ENCODE assay signal across 22 cellular contexts in genomic region chr1:87757700-87758099, GRCh38.
A peak's percentile ranks its signal among the peaks of the same experiment; 100 is the strongest.
DNase-seq lines count a peak whose midpoint lies in the region; ATAC-seq, FAIRE-seq and TF ChIP-seq lines count a peak whose summit lies in the region.
"Had no signal": no experiment of that assay in that cellular context is flagged by ENCODE, and none has a peak within 500 bp of the region (broad histone marks: within the 10 kb centered on the region; RNA-seq: fewer than 3 reads in every experiment).

No MANE protein-coding gene starts in this region.

- no peak overlapping the region for H4K8ac ChIP-seq in trophoblast cell (ENCODE audit: low read depth, low read length)

- no peak for FAIRE-seq in kidney (lab: Jason Lieb, UNC)
- FAIRE-seq: D721Med, GM19239 had no signal

- intact Hi-C loops in esophagus squamous epithelium (cut with DNase I) (no loop called here), kidney (cut with DNase I) (no loop called here), tibial artery (cut with DNase I; ENCODE audit: low total_unique reads) (no loop called here), PC-9 (cut with micrococcal nuclease; ENCODE audit: unreplicated experiment) (no loop called here)
- intact Hi-C loops in activated CD4-positive, alpha-beta T cell treated with anti-CD3 and anti-CD28 coated beads, Interleukin-2, amount 10 ng/mL, durations not matched to agents 24 days and 14 days (cut with micrococcal nuclease) = no loop called here

- no peak for ATAC-seq in GM18502 (IDR thresholded peaks at IDR 0.05; ENCODE audit: poor library complexity, unreplicated experiment)
- ATAC-seq: CD8-positive, alpha-beta T cell; PC-3 had no signal

- H2BK12ac ChIP-seq in trophoblast cell (ENCODE audit: low read length) = peak overlapping the region; percentile 14

- H3K36me3 Mint-ChIP-seq in activated CD4-positive, alpha-beta T cell treated with anti-CD3 and anti-CD28 coated beads, Interleukin-2, amount 10 ng/mL, durations not matched to agents 24 days and 14 days (ENCODE audit: low read depth) = no peaks in the 10 kb centered on the region
- H3K36me3 Mint-ChIP-seq: CD8-positive, alpha-beta T cell had no signal

- H4K91ac ChIP-seq in trophoblast cell (ENCODE audit: low read depth, low read length) = no peak overlapping the region

- H4K12ac ChIP-seq in trophoblast cell (ENCODE audit: low read depth, low read length) = no peak overlapping the region

- no peak overlapping the region for H2BK120ac ChIP-seq in trophoblast cell (ENCODE audit: insufficient read depth, low read length, poor library complexity)

- peaks cover 2% of the 10 kb centered on the region for H3K79me1 ChIP-seq in trophoblast cell (ENCODE audit: low read length)

- no peaks in the 10 kb centered on the region for H3K9me2 ChIP-seq in PC-9 (ENCODE audit: insufficient read depth)

- no peak overlapping the region for H3K4me3 Mint-ChIP-seq in activated CD4-positive, alpha-beta T cell treated with anti-CD3 and anti-CD28 coated beads, Interleukin-2, amount 10 ng/mL, durations not matched to agents 24 days and 14 days
- H3K4me3 Mint-ChIP-seq: CD8-positive, alpha-beta T cell; H9 had no signal

- H4K20me1 ChIP-seq in PC-9 (ENCODE audit: insufficient read depth) = no peaks in the 10 kb centered on the region
- H4K20me1 ChIP-seq: BLaER1 treated with 17β-estradiol and CSF1 and Interleukin-3, amounts not matched to agents 10 nM and 100 nM had no signal

- H3K27ac Mint-ChIP-seq in activated CD4-positive, alpha-beta T cell treated with anti-CD3 and anti-CD28 coated beads, Interleukin-2, amount 10 ng/mL, durations not matched to agents 24 days and 14 days = no peak overlapping the region
- H3K27ac Mint-ChIP-seq: CD8-positive, alpha-beta T cell; H9 had no signal

- no peak for TF ChIP-seq POLR2A in esophagus squamous epithelium (IDR thresholded peaks at IDR 0.05)

- H3K9me3 ChIP-seq in esophagus squamous epithelium (no peaks in the 10 kb centered on the region), kidney (ENCODE audit: control insufficient read depth in 1 of 2, low read length in 2 of 2) (no peaks in the 10 kb centered on the region), trophoblast cell (ENCODE audit: insufficient read depth, low read depth, low read length) (no peaks in the 10 kb centered on the region), tibial artery (no peaks in the 10 kb centered on the region), PC-9 (ENCODE audit: insufficient read depth, low read depth) (no peaks in the 10 kb centered on the region)
- H3K9me3 ChIP-seq: BLaER1 treated with 17β-estradiol and CSF1 and Interleukin-3, amounts not matched to agents 10 nM and 100 nM had no signal

- TF ChIP-seq CTCF in esophagus squamous epithelium (IDR thresholded peaks at IDR 0.05) (no peak), kidney (IDR thresholded peaks at IDR 0.05; ENCODE audit: borderline replicate concordance, extremely low read depth, insufficient read depth) (no peak), tibial artery (IDR thresholded peaks at IDR 0.05) (no peak), PC-9 (conservative IDR thresholded peaks at IDR 0.05) (no peak)

- WGBS in esophagus squamous epithelium, 2 donors = 69 to 91% methylated on average over 9 of the region's 9 CpGs
- no CpG with 5 or more reads among the region's 9 CpGs for WGBS in trophoblast cell (ENCODE audit: extremely low coverage, insufficient coverage, insufficient read length)

- no peak overlapping the region for H3K4me2 ChIP-seq in trophoblast cell (ENCODE audit: low read length)
- H3K4me2 ChIP-seq in PC-9 = no peak overlapping the region
- H3K4me2 ChIP-seq: BLaER1 treated with 17β-estradiol and CSF1 and Interleukin-3, amounts not matched to agents 10 nM and 100 nM had no signal

- H2BK5ac ChIP-seq in trophoblast cell (ENCODE audit: low read depth, low read length, poor library complexity) = no peak overlapping the region

- no peak overlapping the region for H2AK5ac ChIP-seq in trophoblast cell (ENCODE audit: low read length)

- H3K4me1 ChIP-seq in esophagus squamous epithelium = peaks cover 0 to 6% (median 0%) of the 10 kb centered on the region in 3 donors
- H3K4me1 ChIP-seq in kidney (ENCODE audit: control insufficient read depth in 1 of 2, insufficient read depth in 1 of 2, low read depth in 1 of 2, low read length in 2 of 2) = no peaks in the 10 kb centered on the region
- H3K4me1 ChIP-seq in trophoblast cell (ENCODE audit: control insufficient read depth in 1 of 2, insufficient read depth in 2 of 2, low read length in 2 of 2) = no peaks in the 10 kb centered on the region
- peaks cover 0 to 6% (median 0%) of the 10 kb centered on the region in 4 donors for H3K4me1 ChIP-seq in tibial artery
- 0 out of 2 replicates have a peak, but pooled peaks cover 4% of the 10 kb centered on the region for H3K4me1 ChIP-seq in PC-9 (replicated peaks; ENCODE audit: insufficient read depth)
- H3K4me1 ChIP-seq: BLaER1 treated with 17β-estradiol and CSF1 and Interleukin-3, amounts not matched to agents 10 nM and 100 nM had no signal

- H3K9ac ChIP-seq in kidney (ENCODE audit: low read length in 2 of 2) (no peak overlapping the region), trophoblast cell (ENCODE audit: low read length) (no peak overlapping the region)
- H3K9ac ChIP-seq: BLaER1 treated with 17β-estradiol and CSF1 and Interleukin-3, amounts not matched to agents 10 nM and 100 nM had no signal

- H2AFZ ChIP-seq in trophoblast cell (ENCODE audit: insufficient read depth, low read length, poor library complexity) (no peak overlapping the region), PC-9 (no peak overlapping the region)

- H3K36me3 ChIP-seq in esophagus squamous epithelium = no peaks in the 10 kb centered on the region
- no peaks in the 10 kb centered on the region for H3K36me3 ChIP-seq in kidney (ENCODE audit: control insufficient read depth in 1 of 2, insufficient read depth in 2 of 2, low read length in 2 of 2)
- H3K36me3 ChIP-seq in trophoblast cell (ENCODE audit: control insufficient read depth in 1 of 2, insufficient read depth in 2 of 2, low read length in 2 of 2) = no peaks in the 10 kb centered on the region
- H3K36me3 ChIP-seq in tibial artery = no peaks in the 10 kb centered on the region
- no peaks in the 10 kb centered on the region for H3K36me3 ChIP-seq in PC-9 (ENCODE audit: low read depth)
- H3K36me3 ChIP-seq: BLaER1 treated with 17β-estradiol and CSF1 and Interleukin-3, amounts not matched to agents 10 nM and 100 nM had no signal

- H3K4me3 ChIP-seq in esophagus squamous epithelium (no peak overlapping the region), kidney (ENCODE audit: low read length in 2 of 2) (no peak overlapping the region), trophoblast cell (ENCODE audit: low read depth, low read length) (no peak overlapping the region), tibial artery (no peak overlapping the region), PC-9 (no peak overlapping the region)
- H3K4me3 ChIP-seq: BLaER1 treated with 17β-estradiol and CSF1 and Interleukin-3, amounts not matched to agents 10 nM and 100 nM had no signal

- H3K27ac ChIP-seq in esophagus squamous epithelium (peak overlapping the region in 3 of 4 donors; percentile 9 to 58 (median 55)), kidney (ENCODE audit: low read depth in 2 of 2, low read length in 2 of 2) (peak overlapping the region in 1 of 2 donors; percentile 47), trophoblast cell (ENCODE audit: low read depth, low read length) (no peak overlapping the region), tibial artery (peak overlapping the region; percentile 43 to 48), PC-9 (no peak overlapping the region)
- H3K27ac ChIP-seq: BLaER1 treated with 17β-estradiol and CSF1 and Interleukin-3, amounts not matched to agents 10 nM and 100 nM; RWPE1 had no signal

- CTCF ChIA-PET in PC-9 (lab: Charles Lee) = no interaction called here

- DNase-seq in esophagus squamous epithelium (lab: John Stamatoyannopoulos, UW) = no peak
- DNase-seq in kidney = peak; percentile 82
- DNase-seq in trophoblast cell = no peak
- peak in 1 of 2 donors; percentile 17 for DNase-seq in tibial artery
- no peak for DNase-seq in DMS153 treated with DMSO at 0.1 percent for 48 hours (lab: John Stamatoyannopoulos, UW; ENCODE audit: unreplicated experiment)
- DNase-seq in PC-9 = no peak
- no peak for DNase-seq in activated CD4-positive, alpha-beta T cell treated with anti-CD3 and anti-CD28 coated beads, Interleukin-2, amount 10 ng/mL, durations not matched to agents 24 days and 14 days
- DNase-seq: CD8-positive, alpha-beta T cell; GDM1; H9; NCI-H1048; NCI-H1436; NCI-H2029; NCI-H345; NCI-H524 treated with DMSO at 0.1 percent for 48 hours; PC-3; SIG-M5 had no signal

- H3K79me2 ChIP-seq in trophoblast cell (ENCODE audit: control insufficient read depth, insufficient read depth, low read length, poor library complexity) = no peaks in the 10 kb centered on the region
- no peaks in the 10 kb centered on the region for H3K79me2 ChIP-seq in PC-9 (ENCODE audit: low read depth)

- no TSS peak for BruUV-seq in PC-9 (replicated peaks; lab: Mats Ljungman, UMichigan)

- no peaks in the 10 kb centered on the region for H3F3A ChIP-seq in PC-9 (ENCODE audit: insufficient read depth, low read depth)

- no peaks in the 10 kb centered on the region for H3K9me3 Mint-ChIP-seq in activated CD4-positive, alpha-beta T cell treated with anti-CD3 and anti-CD28 coated beads, Interleukin-2, amount 10 ng/mL, durations not matched to agents 24 days and 14 days
- H3K9me3 Mint-ChIP-seq: CD8-positive, alpha-beta T cell; H9 had no signal

- POLR2A ChIA-PET in PC-9 (lab: Charles Lee; ENCODE audit: unreplicated experiment) = no interaction called here

- no peak overlapping the region for H3K23ac ChIP-seq in trophoblast cell (ENCODE audit: low read length)

- H3K27me3 Mint-ChIP-seq in activated CD4-positive, alpha-beta T cell treated with anti-CD3 and anti-CD28 coated beads, Interleukin-2, amount 10 ng/mL, durations not matched to agents 24 days and 14 days = peaks cover 2% of the 10 kb centered on the region

- no peaks in the 10 kb centered on the region for H3K27me3 ChIP-seq in esophagus squamous epithelium
- H3K27me3 ChIP-seq in trophoblast cell (ENCODE audit: insufficient read depth, low read length) = no peaks in the 10 kb centered on the region
- no peaks in the 10 kb centered on the region for H3K27me3 ChIP-seq in tibial artery
- H3K27me3 ChIP-seq in PC-9 (ENCODE audit: insufficient read depth, low read depth) = no peaks in the 10 kb centered on the region
- H3K27me3 ChIP-seq: BLaER1 treated with 17β-estradiol and CSF1 and Interleukin-3, amounts not matched to agents 10 nM and 100 nM had no signal

- H3K4me1 Mint-ChIP-seq in activated CD4-positive, alpha-beta T cell treated with anti-CD3 and anti-CD28 coated beads, Interleukin-2, amount 10 ng/mL, durations not matched to agents 24 days and 14 days = peaks cover 2% of the 10 kb centered on the region
- H3K4me1 Mint-ChIP-seq: H9 had no signal

- no peak overlapping the region for H3K14ac ChIP-seq in trophoblast cell (ENCODE audit: low read length)

- no peak overlapping the region for H3K4ac ChIP-seq in trophoblast cell (ENCODE audit: low read depth, low read length)

- H3K18ac ChIP-seq in trophoblast cell (ENCODE audit: low read length) = no peak overlapping the region

Comparison
In these comparisons a context has a peak if more than half of its experiments do, and no peak if none do; other contexts are left out.
1. H3K27ac ChIP-seq: peak in esophagus squamous epithelium (3 of 4) and tibial artery (2 of 2); none in trophoblast cell (single experiment) and PC-9 (single experiment).